In the genomic region with DNA sequence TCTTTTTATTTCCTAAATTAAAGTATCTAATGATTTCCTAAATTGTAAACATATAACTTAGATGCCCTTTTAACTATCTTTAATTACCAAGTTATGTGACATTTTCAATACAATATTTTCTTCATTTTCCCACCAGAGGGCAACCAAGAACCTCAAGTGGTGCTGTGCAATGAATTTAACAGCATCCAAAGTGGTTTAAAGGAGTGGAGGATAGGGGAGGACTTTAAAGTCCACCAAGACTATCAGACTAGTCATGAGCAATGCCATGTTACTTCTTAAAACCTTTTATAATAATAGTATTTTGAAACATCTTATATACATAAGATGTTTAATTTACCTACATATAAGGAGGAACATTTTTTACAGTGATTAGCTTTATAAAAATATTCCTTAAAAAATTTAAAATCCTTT, we compare ENCODE assay signal across 8 cellular contexts.
DNase-seq lines count a peak whose midpoint lies in the region; ATAC-seq, FAIRE-seq and TF ChIP-seq lines count a peak whose summit lies in the region.

No MANE protein-coding gene starts in this region.

- no peaks in the 10 kb centered on the region for H3K27me3 Mint-ChIP-seq in type B pancreatic cell

- intact Hi-C loops in K562 (cut with micrococcal nuclease): loop anchor here (5.0 to 10.0 kb wide), 2 partner anchors 218 to 281 kb away; no protein-coding TSS in a partner anchor
- intact Hi-C loops in aorta (cut with DNase I): no loop called here

- no peaks in the 10 kb centered on the region for H3K36me3 Mint-ChIP-seq in type B pancreatic cell

- peak; percentile 60 to 75 for TF ChIP-seq RAD21 in K562 (CRISPR knock-in tag; conservative IDR thresholded peaks at IDR 0.05 in 1 of 2, IDR thresholded peaks at IDR 0.05 in 1 of 2)

- H3K79me2 ChIP-seq in K562 (ENCODE audit: control insufficient read depth, insufficient read depth, low read length): peaks cover 89% of the 10 kb centered on the region
- peaks cover 99% of the 10 kb centered on the region for H3K79me2 ChIP-seq in keratinocyte (ENCODE audit: control insufficient read depth, insufficient read depth, low read length)

- TF ChIP-seq EP300 in K562 (IDR thresholded peaks at IDR 0.05; ENCODE audit: low read length): no peak

- ATAC-seq in K562: peak; percentile 70
- ATAC-seq in aorta (ENCODE audit: low FRiP score): no peak

- H3K9me1 ChIP-seq in K562 (ENCODE audit: control insufficient read depth, insufficient read depth, low read length): no peaks in the 10 kb centered on the region
- H3K9me1 ChIP-seq in keratinocyte (ENCODE audit: control insufficient read depth, extremely low read depth, insufficient read depth, low read length): no peaks in the 10 kb centered on the region

- no peaks in the 10 kb centered on the region for H3K9me3 Mint-ChIP-seq in type B pancreatic cell

- H3K27ac Mint-ChIP-seq in type B pancreatic cell: no peak overlapping the region

- no peak overlapping the region for H3K4me3 Mint-ChIP-seq in type B pancreatic cell

- DNase-seq in AG10803 (ENCODE audit: low read depth): peak; percentile 58
- peak; percentile 46 for DNase-seq in NCI-H2196 treated with DMSO at 0.1 percent for 48 hours (lab: John Stamatoyannopoulos, UW; ENCODE audit: unreplicated experiment)
- peak; percentile 46 to 64 (median 54) for DNase-seq in K562 (ENCODE audit: extremely low read depth in 1 of 4, low spot score in 3 of 4)
- DNase-seq in keratinocyte (ENCODE audit: low read depth, low spot score): peak; percentile 17
- DNase-seq in type B pancreatic cell (ENCODE audit: extremely low spot score, unreplicated experiment): no peak
- DNase-seq in aorta: no peak
- no peak for DNase-seq in stimulated activated CD4-positive, alpha-beta T cell treated with anti-CD3 and anti-CD28 coated beads, Interleukin-12 subunit alpha, Interleukin-12 subunit beta, amount 100 ng/mL, for 4 hours

- dilution Hi-C loops in keratinocyte (cut with MboI; ENCODE audit: extremely low pct_ligation_motif_present, low sequenced_read_pairs): no loop called here

- CTCF ChIA-PET in K562 (lab: Yijun Ruan, JAX; ENCODE audit: low intra/inter-chr PET ratio): interaction anchor here (0.6 to 1.5 kb wide), 6 partner anchors 210 to 379 kb away, joined by 3 to 12 read pairs (median 4); no protein-coding TSS in a partner anchor

- in situ Hi-C loops in K562 (cut with MboI): no loop called here

- H3K27ac ChIP-seq in K562 (ENCODE audit: extremely low read depth, low read depth, low read length): no peak overlapping the region
- H3K27ac ChIP-seq in keratinocyte (ENCODE audit: control insufficient read depth, insufficient read depth, low read length): no peak overlapping the region
- H3K27ac ChIP-seq in aorta (ENCODE audit: low read depth in 1 of 2, low read length in 2 of 2): no peak overlapping the region

- H2AFZ ChIP-seq in K562 (ENCODE audit: low read depth, low read length) (no peak overlapping the region), keratinocyte (ENCODE audit: control insufficient read depth, low read length) (no peak overlapping the region)

- H4K20me1 ChIP-seq in K562 (replicated peaks; ENCODE audit: control insufficient read depth, insufficient read depth, low read length) (0 out of 2 replicates have a peak, but pooled peaks cover 11% of the 10 kb centered on the region), keratinocyte (ENCODE audit: control insufficient read depth, extremely low read depth, insufficient read depth, low read length) (peaks cover 15% of the 10 kb centered on the region)

- H3K9ac ChIP-seq in K562 (ENCODE audit: insufficient read depth in 1 of 2, low read depth in 2 of 2, low read length in 2 of 2): no peak overlapping the region
- H3K9ac ChIP-seq in keratinocyte (ENCODE audit: control insufficient read depth, extremely low read depth, insufficient read depth, low read length): no peak overlapping the region

- no peaks in the 10 kb centered on the region for H3K27me3 ChIP-seq in K562 (ENCODE audit: control insufficient read depth in 2 of 2, insufficient read depth in 2 of 2, low read length in 2 of 2)
- H3K27me3 ChIP-seq in keratinocyte (ENCODE audit: control insufficient read depth, extremely low read depth, insufficient read depth, low read length): no peaks in the 10 kb centered on the region
- H3K27me3 ChIP-seq in aorta (ENCODE audit: control insufficient read depth in 1 of 2, insufficient read depth in 2 of 2, low read length in 1 of 2): no peaks in the 10 kb centered on the region

- no peaks in the 10 kb centered on the region for H3K9me3 ChIP-seq in K562 (replicated peaks; ENCODE audit: control insufficient read depth, insufficient read depth, low read depth, low read length)
- H3K9me3 ChIP-seq in keratinocyte (ENCODE audit: control insufficient read depth, low read depth, low read length): no peaks in the 10 kb centered on the region
- no peaks in the 10 kb centered on the region for H3K9me3 ChIP-seq in aorta (ENCODE audit: control insufficient read depth, low read length)

- FAIRE-seq in K562 (lab: Jason Lieb, UNC) (peak; percentile 74), keratinocyte (lab: Jason Lieb, UNC) (no peak)

- no peak for TF ChIP-seq POLR2A in K562 (conservative IDR thresholded peaks at IDR 0.05)

- H3K4me1 ChIP-seq in K562 (replicated peaks in 1 of 2; ENCODE audit: control insufficient read depth in 2 of 2, insufficient read depth in 2 of 2, low read length in 2 of 2) (peaks cover 4 to 12% of the 10 kb centered on the region in 2 experiments; a peak in 4 of 5 replicates), keratinocyte (ENCODE audit: control insufficient read depth, extremely low read depth, insufficient read depth, low read length) (peaks cover 8% of the 10 kb centered on the region), aorta (ENCODE audit: control insufficient read depth in 1 of 2, insufficient read depth in 2 of 2, low read length in 2 of 2) (peaks cover 0 to 3% of the 10 kb centered on the region in 2 donors)

- no TSS peak for BruUV-seq in K562 (replicated peaks; lab: Mats Ljungman, UMichigan)

- TF ChIP-seq CTCF in AG10803 (conservative IDR thresholded peaks at IDR 0.05; ENCODE audit: low read length): peak; percentile 70
- TF ChIP-seq CTCF in GM12875 (IDR thresholded peaks at IDR 0.05; ENCODE audit: borderline replicate concordance, insufficient read depth, low read depth, low read length): peak; percentile 39; the same call in 1 of the 2 replicates
- peak; percentile 46 to 69 (median 57); a peak in 5 of 6 replicates for TF ChIP-seq CTCF in K562 (IDR thresholded peaks at IDR 0.05 in 2 of 3, conservative IDR thresholded peaks at IDR 0.05 in 1 of 3; ENCODE audit: insufficient read depth in 2 of 3, low read depth in 1 of 3, low read length in 3 of 3)
- peak in 2 of 3 experiments; percentile 24 to 44 for TF ChIP-seq CTCF in keratinocyte (optimal IDR thresholded peaks at IDR 0.05 in 1 of 3, IDR thresholded peaks at IDR 0.05 in 1 of 3, conservative IDR thresholded peaks at IDR 0.05 in 1 of 3; ENCODE audit: extremely low read depth in 1 of 3, insufficient read depth in 2 of 3, low read length in 3 of 3)
- TF ChIP-seq CTCF in type B pancreatic cell (conservative IDR thresholded peaks at IDR 0.05): peak; percentile 83

- H3K36me3 ChIP-seq in K562 (ENCODE audit: control insufficient read depth, insufficient read depth, low read length): no peaks in the 10 kb centered on the region
- H3K36me3 ChIP-seq in keratinocyte (ENCODE audit: control insufficient read depth in 2 of 2, extremely low read depth in 1 of 2, insufficient read depth in 2 of 2, low read length in 2 of 2): peaks cover 0 to 15% of the 10 kb centered on the region in 2 experiments
- H3K36me3 ChIP-seq in aorta (ENCODE audit: control insufficient read depth in 1 of 2, insufficient read depth in 2 of 2, low read length in 1 of 2): no peaks in the 10 kb centered on the region

- H3K4me1 Mint-ChIP-seq in type B pancreatic cell (ENCODE audit: unreplicated experiment): peaks cover 38% of the 10 kb centered on the region

- H3K4me3 ChIP-seq in AG10803 (ENCODE audit: low read length): no peak overlapping the region
- H3K4me3 ChIP-seq in GM12875 (ENCODE audit: low read depth, low read length): no peak overlapping the region
- H3K4me3 ChIP-seq in K562: no peak overlapping the region
- no peak overlapping the region for H3K4me3 ChIP-seq in keratinocyte (ENCODE audit: control insufficient read depth in 2 of 3, extremely low read depth in 1 of 3, insufficient read depth in 2 of 3, low read depth in 1 of 3, low read length in 3 of 3)
- H3K4me3 ChIP-seq in aorta (ENCODE audit: low read length in 2 of 2): no peak overlapping the region

- POLR2A ChIA-PET in K562 (lab: Yijun Ruan, JAX): interaction anchor here (0.8 to 1.2 kb wide), 3 partner anchors 8 to 219 kb away, joined by 3 read pairs; no protein-coding TSS in a partner anchor

- no peak overlapping the region for H3K4me2 ChIP-seq in K562 (ENCODE audit: insufficient read depth, low read length)
- no peak overlapping the region for H3K4me2 ChIP-seq in keratinocyte (ENCODE audit: control insufficient read depth, extremely low read depth, insufficient read depth, low read depth, low read length)

TF ChIP-seq in K562, 482 proteins besides CTCF, POLR2A, EP300 and RAD21:
- TF ChIP-seq SMC3 (conservative IDR thresholded peaks at IDR 0.05; ENCODE audit: insufficient read depth, low read depth, low read length) (peak; percentile 41; the same call in 1 of the 2 replicates), HSF4 (CRISPR knock-in tag; IDR thresholded peaks at IDR 0.05; ENCODE audit: borderline replicate concordance) (no peak)
- TF ChIP-seq, protein P1, sequence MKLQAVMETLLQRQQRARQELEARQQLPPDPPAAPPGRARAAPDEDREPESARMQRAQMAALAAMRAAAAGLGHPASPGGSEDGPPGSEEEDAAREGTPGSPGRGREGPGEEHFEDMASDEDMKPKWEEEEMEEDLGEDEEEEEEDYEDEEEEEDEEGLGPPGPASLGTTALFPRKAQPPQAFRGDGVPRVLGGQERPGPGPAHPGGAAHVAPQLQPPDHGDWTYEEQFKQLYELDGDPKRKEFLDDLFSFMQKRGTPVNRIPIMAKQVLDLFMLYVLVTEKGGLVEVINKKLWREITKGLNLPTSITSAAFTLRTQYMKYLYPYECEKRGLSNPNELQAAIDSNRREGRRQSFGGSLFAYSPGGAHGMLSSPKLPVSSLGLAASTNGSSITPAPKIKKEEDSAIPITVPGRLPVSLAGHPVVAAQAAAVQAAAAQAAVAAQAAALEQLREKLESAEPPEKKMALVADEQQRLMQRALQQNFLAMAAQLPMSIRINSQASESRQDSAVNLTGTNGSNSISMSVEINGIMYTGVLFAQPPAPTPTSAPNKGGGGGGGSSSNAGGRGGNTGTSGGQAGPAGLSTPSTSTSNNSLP (IDR thresholded peaks at IDR 0.05; ENCODE audit: borderline replicate concordance, low read depth, low read length): peak; percentile 65; the same call in 1 of the 2 replicates

Comparison
In these comparisons a context has a peak if more than half of its experiments do, and no peak if none do; other contexts are left out.
1. DNase-seq: peak in AG10803 (single experiment), NCI-H2196 treated with DMSO at 0.1 percent for 48 hours (single experiment), K562 (4 of 4) and keratinocyte (single experiment); none in type B pancreatic cell (single experiment), aorta (0 of 2) and stimulated activated CD4-positive, alpha-beta T cell treated with anti-CD3 and anti-CD28 coated beads, Interleukin-12 subunit alpha, Interleukin-12 subunit beta, amount 100 ng/mL, for 4 hours (single experiment).
2. Peak in every context shown above with its lines, with median percentiles within 50 percentile points of each other: CTCF ChIP-seq.